ENCODE assay signal across 14 cellular contexts in the genomic region with DNA sequence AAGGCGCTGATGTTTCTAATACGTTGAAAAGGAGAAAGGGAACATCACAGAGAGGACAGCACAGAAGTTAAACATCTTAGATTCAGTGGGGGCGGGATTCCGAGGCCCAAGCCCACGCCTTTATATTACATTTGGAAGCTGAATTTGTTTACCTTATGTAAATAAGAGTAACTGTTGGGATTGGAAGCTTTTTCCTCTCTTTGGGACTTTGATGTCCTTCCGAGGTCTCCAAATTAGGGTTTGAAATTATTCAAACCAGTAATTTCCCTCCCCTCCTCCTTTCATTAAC. TPM values are rescaled to one million over a fixed set of nuclear protein-coding genes. Genes with fewer than 3 reads are reported as not detected.
DNase-seq lines count a peak whose midpoint lies in the region; ATAC-seq, FAIRE-seq and TF ChIP-seq lines count a peak whose summit lies in the region.
"Had no signal": no experiment of that assay in that cellular context is flagged by ENCODE, and none has a peak within 500 bp of the region (broad histone marks: within the 10 kb centered on the region; RNA-seq: fewer than 3 reads in every experiment).

No MANE protein-coding gene starts in this region.

- ATAC-seq in GM21515 (IDR thresholded peaks at IDR 0.05; ENCODE audit: unreplicated experiment) = no peak
- no peak for ATAC-seq in GM21737 (IDR thresholded peaks at IDR 0.05; ENCODE audit: unreplicated experiment)
- ATAC-seq in GM21367 (IDR thresholded peaks at IDR 0.05; ENCODE audit: unreplicated experiment) = no peak
- no peak for ATAC-seq in HG02981 (IDR thresholded peaks at IDR 0.05; ENCODE audit: unreplicated experiment)
- ATAC-seq: sciatic nerve had no signal

- no peak overlapping the region for H3K9ac ChIP-seq in H1 (replicated peaks in 1 of 4; ENCODE audit: extremely low read depth in 1 of 4, low read depth in 3 of 4, low read length in 3 of 4)

- H4K20me1 ChIP-seq in H1 (replicated peaks in 1 of 2; ENCODE audit: control insufficient read depth in 1 of 2, insufficient read depth in 2 of 2, low read length in 2 of 2) = peaks cover 14 to 17% of the 10 kb centered on the region in 2 experiments

- no peaks in the 10 kb centered on the region for H3K9me3 ChIP-seq in H1 (ENCODE audit: insufficient read depth in 2 of 2, low read depth in 1 of 2, low read length in 1 of 2)

- H3K23ac ChIP-seq in H1 (ENCODE audit: insufficient read length) = no peak overlapping the region

- H3K79me1 ChIP-seq in H1 (ENCODE audit: low read depth, low read length) = no peaks in the 10 kb centered on the region

- TF ChIP-seq RAD21 in H1 (IDR thresholded peaks at IDR 0.05 in 1 of 2, conservative IDR thresholded peaks at IDR 0.05 in 1 of 2; ENCODE audit: low read depth in 2 of 2, low read length in 2 of 2) = no peak

- no peak overlapping the region for H2BK20ac ChIP-seq in H1 (ENCODE audit: low read length)

- H4K5ac ChIP-seq in H1 (ENCODE audit: insufficient read length, low read depth, low read length) = no peak overlapping the region

- no peak for TF ChIP-seq EP300 in H1 (IDR thresholded peaks at IDR 0.05; ENCODE audit: borderline replicate concordance in 1 of 2, low read depth in 2 of 2, low read length in 2 of 2)

- H3K27ac Mint-ChIP-seq in nephron = no peak overlapping the region
- H3K27ac Mint-ChIP-seq: memory B cell had no signal

- CTCF ChIA-PET in H1 (lab: Charles Lee; ENCODE audit: partially characterized antibody) = interaction anchor here (0.6 to 5.1 kb wide), 10 partner anchors 10 to 1105 kb away, joined by 3 to 62 read pairs (median 3); a partner anchor contains a TSS

- no peak overlapping the region for H2BK15ac ChIP-seq in H1 (ENCODE audit: low read length)

- no peak overlapping the region for H2BK12ac ChIP-seq in H1 (ENCODE audit: low read depth, low read length)

- DNase-seq in ELF-1 (ENCODE audit: low read depth, low spot score) = peak; percentile 54
- peak; percentile 62 for DNase-seq in NCI-H1417 treated with DMSO at 0.1 percent for 48 hours (lab: John Stamatoyannopoulos, UW)
- no peak for DNase-seq in H1 (ENCODE audit: low read depth in 1 of 2, low spot score in 2 of 2)
- DNase-seq: activated CD8-positive, alpha-beta memory T cell treated with anti-CD3 and anti-CD28 coated beads for 24 hours; C1 segment of cervical spinal cord; T-helper 2 cell had no signal

- TF ChIP-seq POLR2A in H1 (IDR thresholded peaks at IDR 0.05; ENCODE audit: control extremely low read depth in 1 of 2, low read depth in 2 of 2, low read length in 2 of 2) = no peak

- H4K91ac ChIP-seq in H1 (replicated peaks; ENCODE audit: insufficient read length, low read length) = no peak overlapping the region

- H4K8ac ChIP-seq in H1 (ENCODE audit: extremely low read depth, insufficient read depth, low read length) = no peak overlapping the region

- no peak for FAIRE-seq in H1 (lab: Jason Lieb, UNC)
- FAIRE-seq: urothelium cell line had no signal

- H3K36me3 Mint-ChIP-seq in nephron (ENCODE audit: low read depth) = no peaks in the 10 kb centered on the region
- H3K36me3 Mint-ChIP-seq: memory B cell had no signal

- peaks cover 19% of the 10 kb centered on the region for H3K4me1 Mint-ChIP-seq in nephron
- H3K4me1 Mint-ChIP-seq: memory B cell had no signal

- no peak overlapping the region for H2BK120ac ChIP-seq in H1 (replicated peaks; ENCODE audit: low read depth, low read length)

- H3K18ac ChIP-seq in H1 (ENCODE audit: extremely low read depth, low read length) = no peak overlapping the region

- H3K79me2 ChIP-seq in H1 (ENCODE audit: control insufficient read depth in 1 of 2, insufficient read depth in 2 of 2, low read length in 2 of 2) = no peaks in the 10 kb centered on the region

- no peak overlapping the region for H3K27ac ChIP-seq in H1 (ENCODE audit: low read depth, low read length)

- WGBS in H1 (ENCODE audit: extremely low coverage in 1 of 2, insufficient coverage in 1 of 2, insufficient read length in 1 of 2, insufficient replicate concordance in 2 of 2, low coverage in 1 of 2, low lambda C conversion rate in 2 of 2, missing lambda C conversion rate in 1 of 2), 2 experiments = 1% methylated on average over 6 of the region's 6 CpGs; no CpG with 5 or more reads in 1 of the 2 experiments

- H3K9me3 Mint-ChIP-seq in nephron = peaks cover 3% of the 10 kb centered on the region
- H3K9me3 Mint-ChIP-seq: memory B cell had no signal

- no peak overlapping the region for H2BK5ac ChIP-seq in H1 (ENCODE audit: low read depth, low read length)

- H3K4me2 ChIP-seq in H1 (ENCODE audit: insufficient read depth in 1 of 2, low read depth in 2 of 2, low read length in 2 of 2) = peak overlapping the region; percentile 80 to 81

- no peak for TF ChIP-seq CTCF in H1 (IDR thresholded peaks at IDR 0.05; ENCODE audit: control extremely low read depth in 1 of 3, insufficient read depth in 1 of 3, low read depth in 1 of 3, low read length in 3 of 3)
- no peak for TF ChIP-seq CTCF in nephron (IDR thresholded peaks at IDR 0.05; ENCODE audit: unreplicated experiment in 3 of 3)

- peaks cover 10% of the 10 kb centered on the region; the same call in 1 of the 2 replicates for H3K23me2 ChIP-seq in H1 (ENCODE audit: low read depth, low read length)

- peak overlapping the region; percentile 38 to 49 (median 39) for H3K4me3 Mint-ChIP-seq in nephron
- H3K4me3 Mint-ChIP-seq: memory B cell had no signal

- peak overlapping the region; percentile 32 to 63 (median 50); a peak in 4 of 8 replicates for H3K4me3 ChIP-seq in H1 (ENCODE audit: extremely low read depth in 1 of 4, insufficient read depth in 2 of 4, low read depth in 3 of 4, low read length in 4 of 4)

- POLR2A ChIA-PET in H1 (lab: Charles Lee; ENCODE audit: partially characterized antibody) = interaction anchor here (1.0 kb wide), 1 partner anchor 10 kb away, joined by 3 read pairs; no protein-coding TSS in a partner anchor

- no peaks in the 10 kb centered on the region; a peak in 1 of 8 replicates for H3K36me3 ChIP-seq in H1 (ENCODE audit: control insufficient read depth in 2 of 4, insufficient read depth in 4 of 4, low read length in 3 of 4)

- H3K27me3 Mint-ChIP-seq in nephron (ENCODE audit: low read depth) = peaks cover 100% of the 10 kb centered on the region

- no peak overlapping the region for H3K4ac ChIP-seq in H1 (replicated peaks; ENCODE audit: insufficient read length, low read depth, low read length)

- H3K4me1 ChIP-seq in H1 (replicated peaks in 1 of 4; ENCODE audit: control insufficient read depth in 3 of 4, insufficient read depth in 4 of 4, low read length in 3 of 4) = peaks cover 7 to 33% (median 11%) of the 10 kb centered on the region in 4 experiments

- H2AFZ ChIP-seq in H1 (ENCODE audit: low read length) = no peak overlapping the region

- no peak overlapping the region for H3K56ac ChIP-seq in H1 (replicated peaks; ENCODE audit: insufficient read length, low read depth, low read length)

- no peak overlapping the region for H2AK5ac ChIP-seq in H1 (ENCODE audit: low read depth, low read length)

- H3K27me3 ChIP-seq in H1 (replicated peaks in 1 of 4; ENCODE audit: control insufficient read depth in 3 of 4, extremely low read depth in 1 of 4, insufficient read depth in 3 of 4, low read length in 3 of 4) = peaks cover 66 to 100% (median 85%) of the 10 kb centered on the region in 4 experiments

- H3K14ac ChIP-seq in H1 (ENCODE audit: insufficient read length) = no peak overlapping the region

TF ChIP-seq in H1, 55 proteins besides CTCF, POLR2A, EP300 and RAD21:
- TF ChIP-seq TCF12 (IDR thresholded peaks at IDR 0.05; ENCODE audit: low read depth, low read length) (no peak), RFX5 (IDR thresholded peaks at IDR 0.05; ENCODE audit: borderline replicate concordance, low read depth, low read length) (no peak), HDAC2 (IDR thresholded peaks at IDR 0.05; ENCODE audit: borderline replicate concordance in 1 of 2, low read depth in 2 of 2, low read length in 2 of 2) (no peak), POU5F1 (IDR thresholded peaks at IDR 0.05; ENCODE audit: low read depth, low read length) (no peak), RXRA (IDR thresholded peaks at IDR 0.05; ENCODE audit: insufficient read depth, low read depth, low read length) (no peak), JUND (IDR thresholded peaks at IDR 0.05; ENCODE audit: low read length) (no peak)
- TF ChIP-seq, protein P1, sequence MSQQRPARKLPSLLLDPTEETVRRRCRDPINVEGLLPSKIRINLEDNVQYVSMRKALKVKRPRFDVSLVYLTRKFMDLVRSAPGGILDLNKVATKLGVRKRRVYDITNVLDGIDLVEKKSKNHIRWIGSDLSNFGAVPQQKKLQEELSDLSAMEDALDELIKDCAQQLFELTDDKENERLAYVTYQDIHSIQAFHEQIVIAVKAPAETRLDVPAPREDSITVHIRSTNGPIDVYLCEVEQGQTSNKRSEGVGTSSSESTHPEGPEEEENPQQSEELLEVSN (IDR thresholded peaks at IDR 0.05) = no peak

RNA-seq across cellular contexts. Expression of a gene that starts 6.4 kb away (rescaled TPM):
- total RNA-seq in H1 (2021; fragmentation: NEBNext Ultra II Directional; extraction: Animal tissue kit (Norgen Biotek cat#: 25700)) = 0.17 and 0.20 TPM in 2 replicates
- polyA plus RNA-seq in H1 (2011; rRNA removed) = 0.05 and 0.08 TPM in 2 replicates
- 0.05 TPM for polyA plus RNA-seq in H1 (2011; cell fraction: cytosol; rRNA removed)
- polyA plus RNA-seq in H1 (2011; cell fraction: nucleus; rRNA removed) = not detected
- 0.08 to 0.19 TPM in 2 of 4 replicates, not detected in the others for polyA plus RNA-seq in H1 (2012, experiment 1 of 2)
- 0.07 TPM for polyA plus RNA-seq in H1 (2012, experiment 2 of 2)
- polyA plus RNA-seq in H1 (2013, experiment 1 of 2) = 0.10 TPM
- 0.06 TPM for polyA plus RNA-seq in H1 (2013, experiment 2 of 2)
- 0.09 TPM in 1 of 2 replicates, not detected in the other for polyA minus RNA-seq in H1 (2011; rRNA and poly(A)+ RNA removed)
- not detected for polyA minus RNA-seq in H1 (2011; cell fraction: cytosol; rRNA and poly(A)+ RNA removed)
- polyA minus RNA-seq in H1 (2011; cell fraction: nucleus; rRNA and poly(A)+ RNA removed) = 0.30 TPM

RNA-seq across cellular contexts. Expression of a gene that starts 6.8 kb away (rescaled TPM):
- total RNA-seq in H1 (2021; fragmentation: NEBNext Ultra II Directional; extraction: Animal tissue kit (Norgen Biotek cat#: 25700)) = not detected in 2 replicates
- polyA plus RNA-seq in H1 (2011; rRNA removed) = 0.02 and 0.05 TPM in 2 replicates
- 0.05 TPM for polyA plus RNA-seq in H1 (2011; cell fraction: cytosol; rRNA removed)
- polyA plus RNA-seq in H1 (2011; cell fraction: nucleus; rRNA removed) = 0.04 TPM
- polyA plus RNA-seq in H1 (2012, experiment 1 of 2) = 0.08 TPM in 1 of 4 replicates, not detected in the others
- polyA plus RNA-seq in H1 (2012, experiment 2 of 2) = not detected
- polyA plus RNA-seq in H1 (2013, experiment 1 of 2) = 0.02 TPM
- 0.09 TPM for polyA plus RNA-seq in H1 (2013, experiment 2 of 2)
- 0.05 TPM in 1 of 2 replicates, not detected in the other for polyA minus RNA-seq in H1 (2011; rRNA and poly(A)+ RNA removed)
- not detected for polyA minus RNA-seq in H1 (2011; cell fraction: cytosol; rRNA and poly(A)+ RNA removed)
- 0.10 TPM for polyA minus RNA-seq in H1 (2011; cell fraction: nucleus; rRNA and poly(A)+ RNA removed)
- total RNA-seq: sciatic nerve had no signal

Comparison
In these comparisons a context has a peak if more than half of its experiments do, and no peak if none do; other contexts are left out.
1. DNase-seq: peak in ELF-1 (single experiment) and NCI-H1417 treated with DMSO at 0.1 percent for 48 hours (single experiment); none in H1 (0 of 2).